ENCODE assay signal across 8 cellular contexts in the genomic region with DNA sequence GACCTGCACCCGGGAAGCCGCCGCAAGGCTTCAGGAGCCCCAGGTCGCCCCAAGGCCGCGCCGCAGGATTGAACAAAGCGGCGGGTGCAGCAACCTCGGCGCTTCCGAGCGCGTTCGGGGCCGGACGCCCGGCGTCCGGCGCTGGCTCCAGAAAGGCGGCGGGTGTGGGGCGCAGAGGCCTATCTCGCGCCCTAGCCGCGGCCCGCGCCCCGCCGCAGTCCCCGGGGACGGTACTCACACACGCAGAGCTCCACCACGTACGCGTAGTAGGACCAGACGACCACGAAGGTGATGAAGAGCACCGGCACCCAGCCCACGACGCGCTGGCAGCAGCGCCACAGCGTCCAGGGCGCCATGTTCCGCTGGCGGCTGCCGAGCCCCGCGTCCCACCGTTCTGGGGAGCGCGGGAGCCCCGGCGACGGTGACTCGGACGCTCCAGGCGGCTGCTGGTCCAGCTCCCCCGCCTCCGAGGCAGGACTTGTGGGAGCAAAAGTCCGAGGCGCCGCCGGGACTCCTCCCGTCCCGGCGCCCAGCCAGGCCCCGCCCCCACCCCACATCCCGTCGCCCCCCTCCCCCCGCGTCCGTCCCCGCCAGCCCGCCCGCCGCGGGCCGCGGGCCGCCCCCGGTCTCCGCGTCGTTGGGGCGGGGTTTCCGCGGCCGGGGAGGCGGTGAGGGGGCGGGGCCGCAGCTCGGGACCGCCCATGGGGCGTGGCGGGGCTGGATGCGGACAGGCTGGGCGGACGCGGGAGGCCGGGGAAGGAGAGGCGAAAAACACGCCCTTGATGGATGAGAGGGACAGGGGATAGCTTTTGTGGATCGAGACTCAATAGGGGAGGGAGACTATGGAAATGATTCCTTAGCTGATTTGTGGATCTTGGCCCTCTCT. TPM values are rescaled to one million over a fixed set of nuclear protein-coding genes. Genes with fewer than 3 reads are reported as not detected.
DNase-seq lines count a peak whose midpoint lies in the region; ATAC-seq and TF ChIP-seq lines count a peak whose summit lies in the region.

A gene with protein sequence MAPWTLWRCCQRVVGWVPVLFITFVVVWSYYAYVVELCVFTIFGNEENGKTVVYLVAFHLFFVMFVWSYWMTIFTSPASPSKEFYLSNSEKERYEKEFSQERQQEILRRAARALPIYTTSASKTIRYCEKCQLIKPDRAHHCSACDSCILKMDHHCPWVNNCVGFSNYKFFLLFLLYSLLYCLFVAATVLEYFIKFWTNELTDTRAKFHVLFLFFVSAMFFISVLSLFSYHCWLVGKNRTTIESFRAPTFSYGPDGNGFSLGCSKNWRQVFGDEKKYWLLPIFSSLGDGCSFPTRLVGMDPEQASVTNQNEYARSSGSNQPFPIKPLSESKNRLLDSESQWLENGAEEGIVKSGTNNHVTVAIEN (minus strand): TSS at position 488 of the 886 bp plus-strand sequence. CDS start 132 bp downstream, at position 356.

- H3K9ac ChIP-seq in DND-41 (ENCODE audit: low read depth, low read length) = peak within 1 kb of the TSS; percentile 99
- peak within 1 kb of the TSS; percentile 78 for H3K9ac ChIP-seq in KMS-11
- peak within 1 kb of the TSS; percentile 92 for H3K9ac ChIP-seq in neural progenitor cell

- H3K36me3 ChIP-seq in DND-41 (ENCODE audit: insufficient read depth, low read length) (peaks cover 17% of the 10 kb centered on the region; the same call in 1 of the 2 replicates), KMS-11 (ENCODE audit: insufficient read depth) (no peaks in the 10 kb centered on the region), SJCRH30 (no peaks in the 10 kb centered on the region), neural progenitor cell (no peaks in the 10 kb centered on the region)

- H3K4me1 Mint-ChIP-seq in neural progenitor cell = peaks cover 16% of the 10 kb centered on the region

- peak within 1 kb of the TSS; percentile 94 for H2AFZ ChIP-seq in DND-41 (ENCODE audit: low read depth, low read length)
- H2AFZ ChIP-seq in KMS-11 (ENCODE audit: low read depth) = peak within 1 kb of the TSS; percentile 87
- peak within 1 kb of the TSS; percentile 99 for H2AFZ ChIP-seq in neural progenitor cell (replicated peaks)

- H3K4me1 ChIP-seq in DND-41 (ENCODE audit: insufficient read depth, low read length) (peaks cover 25% of the 10 kb centered on the region), KMS-11 (ENCODE audit: low read depth, poor library complexity, severe bottlenecking) (peaks cover 10% of the 10 kb centered on the region), SJCRH30 (peaks cover 11% of the 10 kb centered on the region; the same call in 1 of the 2 replicates), neural progenitor cell (peaks cover 23% of the 10 kb centered on the region)

- no peaks in the 10 kb centered on the region for H3K9me3 ChIP-seq in DND-41 (ENCODE audit: insufficient read depth, low read length, severe bottlenecking)
- no peaks in the 10 kb centered on the region for H3K9me3 ChIP-seq in SJCRH30 (replicated peaks)
- no peaks in the 10 kb centered on the region for H3K9me3 ChIP-seq in neural progenitor cell (ENCODE audit: low read depth)

- H4K20me1 ChIP-seq in DND-41 (ENCODE audit: insufficient read depth, low read length) = peaks cover 13% of the 10 kb centered on the region; the same call in 1 of the 2 replicates
- H4K20me1 ChIP-seq in KMS-11 (ENCODE audit: insufficient read depth) = no peaks in the 10 kb centered on the region
- H4K20me1 ChIP-seq in neural progenitor cell (ENCODE audit: low read depth) = peaks cover 13% of the 10 kb centered on the region

- peaks cover 14% of the 10 kb centered on the region for H3F3A ChIP-seq in neural progenitor cell (ENCODE audit: low read depth)

- no peak for TF ChIP-seq CTCF in DND-41 (IDR thresholded peaks at IDR 0.05; ENCODE audit: borderline replicate concordance, extremely low read depth, low read length, poor library complexity, severe bottlenecking)
- TF ChIP-seq CTCF in KMS-11 (conservative IDR thresholded peaks at IDR 0.05; ENCODE audit: low read depth, low read length) = no peak
- no peak for TF ChIP-seq CTCF in foreskin fibroblast (IDR thresholded peaks at IDR 0.05; ENCODE audit: low read depth, low read length)
- TF ChIP-seq CTCF in neural progenitor cell (IDR thresholded peaks at IDR 0.05) = no peak

- H3K27ac ChIP-seq in DND-41 (ENCODE audit: low read length) (peak within 1 kb of the TSS; percentile 99), KMS-11 (peak within 1 kb of the TSS; percentile 75), SJCRH30 (peak within 1 kb of the TSS; percentile 84), neural progenitor cell (peak within 1 kb of the TSS; percentile 90)

- no peaks in the 10 kb centered on the region for H3K27me3 ChIP-seq in DND-41 (ENCODE audit: insufficient read depth, low read length, poor library complexity)
- no peaks in the 10 kb centered on the region for H3K27me3 ChIP-seq in KMS-11 (ENCODE audit: insufficient read depth, low read depth)
- H3K27me3 ChIP-seq in SJCRH30 = no peaks in the 10 kb centered on the region
- no peaks in the 10 kb centered on the region for H3K27me3 ChIP-seq in neural progenitor cell

- ATAC-seq in DND-41 (ENCODE audit: insufficient read depth, low read depth) (peak; percentile 80), GM21717 (IDR thresholded peaks at IDR 0.05; ENCODE audit: unreplicated experiment) (peak; percentile 80)

- H3K27ac Mint-ChIP-seq in neural progenitor cell = peak within 1 kb of the TSS; percentile 81

- H3K4me3 Mint-ChIP-seq in neural progenitor cell = peak within 1 kb of the TSS; percentile 95

- peaks cover 56% of the 10 kb centered on the region for H3K79me2 ChIP-seq in DND-41 (ENCODE audit: insufficient read depth, low read length)
- peaks cover 39% of the 10 kb centered on the region for H3K79me2 ChIP-seq in KMS-11 (ENCODE audit: insufficient read depth, low read depth)
- peaks cover 50% of the 10 kb centered on the region for H3K79me2 ChIP-seq in neural progenitor cell (ENCODE audit: low read depth)

- H3K9me3 Mint-ChIP-seq in neural progenitor cell = peaks cover 20% of the 10 kb centered on the region

- H3K4me3 ChIP-seq in DND-41 (ENCODE audit: low read depth in 1 of 2, low read length in 2 of 2) = peak within 1 kb of the TSS; percentile 97 to 98
- H3K4me3 ChIP-seq in KMS-11 (IDR thresholded peaks at IDR 0.05; ENCODE audit: insufficient read depth, low read depth, low read length) = no peak within 1 kb of the TSS
- H3K4me3 ChIP-seq in SJCRH30 = peak within 1 kb of the TSS; percentile 98
- peak within 1 kb of the TSS; percentile 77 to 89 for H3K4me3 ChIP-seq in foreskin fibroblast (ENCODE audit: low read depth in 1 of 2, low read length in 2 of 2)
- H3K4me3 ChIP-seq in neural progenitor cell = peak within 1 kb of the TSS; percentile 100

- peaks cover 19% of the 10 kb centered on the region for H3K36me3 Mint-ChIP-seq in neural progenitor cell

- peaks cover 9% of the 10 kb centered on the region for H3K27me3 Mint-ChIP-seq in neural progenitor cell (ENCODE audit: insufficient read depth, low read depth)

- DNase-seq in DND-41 (peak; percentile 90), SJCRH30 (peak; percentile 87 to 90), foreskin fibroblast (peak; percentile 82 to 94), neural progenitor cell (ENCODE audit: low spot score) (peak; percentile 94), stromal cell of bone marrow (ENCODE audit: low read depth) (peak; percentile 65)
- peak; percentile 85 for DNase-seq in activated gamma-delta T cell treated with anti-CD3 and anti-CD28 coated beads, Interleukin-2, amount 50 U/mL, for 16 hours (ENCODE audit: low read depth)

- peak within 1 kb of the TSS; percentile 85 for H3K4me2 ChIP-seq in DND-41 (ENCODE audit: insufficient read depth, low read length)
- peak within 1 kb of the TSS; percentile 80 for H3K4me2 ChIP-seq in KMS-11
- peak within 1 kb of the TSS; percentile 78 for H3K4me2 ChIP-seq in neural progenitor cell

RNA-seq across cellular contexts. Expression of the gene that starts here (rescaled TPM):
- 115 and 128 TPM in 2 replicates for total RNA-seq in SJCRH30 (2014; rRNA removed; shearing (Covaris generic))
- 105 and 175 TPM in 2 replicates for total RNA-seq in neural progenitor cell (ENCODE audit: low replicate concordance)
